ENCODE assay signal across 25 cellular contexts in the genomic region with DNA sequence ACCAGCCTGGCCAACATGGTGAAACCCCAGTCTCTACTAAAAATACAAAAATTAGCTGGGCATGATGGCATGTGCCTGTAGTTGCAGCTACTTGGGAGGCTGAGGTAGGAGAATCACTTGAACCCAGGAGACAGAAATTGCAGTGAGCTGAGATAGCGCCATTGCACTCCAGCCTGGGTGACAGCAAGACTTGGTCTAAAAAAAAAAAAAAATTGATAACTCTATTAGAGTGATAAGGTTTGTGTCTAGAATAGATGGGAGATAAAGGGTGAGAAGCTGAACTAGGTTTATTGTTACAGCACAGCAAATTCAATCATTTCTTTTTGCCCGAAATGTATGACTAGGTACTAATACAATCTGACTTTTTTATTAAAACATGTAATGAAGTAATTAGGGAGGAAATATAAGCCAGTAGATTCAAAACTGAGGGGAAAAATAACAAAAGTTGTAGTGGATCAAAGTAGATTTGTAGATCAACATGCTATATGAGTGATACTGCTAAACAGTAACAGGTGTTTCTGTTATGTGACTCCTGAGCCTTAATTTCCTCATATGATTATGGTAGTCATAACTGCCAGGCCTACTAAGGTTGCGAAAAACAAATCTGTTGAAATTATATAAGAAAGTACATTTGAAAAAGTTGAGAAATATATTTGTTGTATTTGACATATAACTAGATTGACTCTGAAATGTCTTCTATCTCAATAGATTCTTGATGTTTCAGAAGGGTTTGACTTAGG.
DNase-seq lines count a peak whose midpoint lies in the region; ATAC-seq and TF ChIP-seq lines count a peak whose summit lies in the region.
"Had no signal": no experiment of that assay in that cellular context is flagged by ENCODE, and none has a peak within 500 bp of the region (broad histone marks: within the 10 kb centered on the region; RNA-seq: fewer than 3 reads in every experiment).

No MANE protein-coding gene starts in this region.

- no peak overlapping the region for H3K9ac ChIP-seq in skeletal muscle tissue (ENCODE audit: low read depth in 1 of 3, low read length in 3 of 3)

- intact Hi-C loops in activated CD8-positive, alpha-beta T cell treated with anti-CD3 and anti-CD28 coated beads for 36 hours (cut with micrococcal nuclease), result no loop called here

- CTCF ChIA-PET in activated CD8-positive, alpha-beta T cell treated with anti-CD3 and anti-CD28 coated beads for 36 hours (lab: Charles Lee), result interaction anchor here (0.7 kb wide), 1 partner anchor 9 kb away, joined by 3 read pairs; no protein-coding TSS in a partner anchor
- CTCF ChIA-PET in activated CD8-positive, alpha-beta T cell treated with anti-CD3 and anti-CD28 coated beads, Interleukin-2, amount 10 ng/mL, durations not matched to agents 7 days and 5 days (lab: Charles Lee), result interaction anchor here (0.7 kb wide), 1 partner anchor 45 kb away, joined by 5 read pairs; no protein-coding TSS in a partner anchor

- peaks cover 36% of the 10 kb centered on the region for H3K4me1 Mint-ChIP-seq in activated CD8-positive, alpha-beta T cell treated with anti-CD3 and anti-CD28 coated beads for 36 hours (ENCODE audit: low read depth)
- no peaks in the 10 kb centered on the region for H3K4me1 Mint-ChIP-seq in activated CD8-positive, alpha-beta T cell treated with anti-CD3 and anti-CD28 coated beads, Interleukin-2, amount 10 ng/mL, durations not matched to agents 7 days and 5 days (ENCODE audit: low read depth)

- H3K27me3 Mint-ChIP-seq in activated CD8-positive, alpha-beta T cell treated with anti-CD3 and anti-CD28 coated beads for 36 hours, result no peaks in the 10 kb centered on the region
- H3K27me3 Mint-ChIP-seq in activated CD8-positive, alpha-beta T cell treated with anti-CD3 and anti-CD28 coated beads, Interleukin-2, amount 10 ng/mL, durations not matched to agents 7 days and 5 days (ENCODE audit: low read depth), result no peaks in the 10 kb centered on the region

- H3K36me3 Mint-ChIP-seq in activated CD8-positive, alpha-beta T cell treated with anti-CD3 and anti-CD28 coated beads for 36 hours (ENCODE audit: low read depth), result peaks cover 23% of the 10 kb centered on the region
- H3K36me3 Mint-ChIP-seq in activated CD8-positive, alpha-beta T cell treated with anti-CD3 and anti-CD28 coated beads, Interleukin-2, amount 10 ng/mL, durations not matched to agents 7 days and 5 days (ENCODE audit: low read depth), result peaks cover 47% of the 10 kb centered on the region
- H3K36me3 Mint-ChIP-seq: activated naive CD4-positive, alpha-beta T cell treated with anti-CD3 and anti-CD28 coated beads, Interleukin-2, amount 50 U/mL, for 72 hours had no signal

- no peak for TF ChIP-seq CTCF in activated CD8-positive, alpha-beta T cell treated with anti-CD3 and anti-CD28 coated beads for 36 hours (IDR thresholded peaks at IDR 0.05)
- TF ChIP-seq CTCF in NB4 (IDR thresholded peaks at IDR 0.05; ENCODE audit: low read depth, low read length) (no peak), epithelial cell of esophagus (IDR thresholded peaks at IDR 0.05; ENCODE audit: insufficient read depth, low read depth, low read length, missing control alignments) (no peak)

- no peaks in the 10 kb centered on the region for H3K9me3 ChIP-seq in skeletal muscle tissue (ENCODE audit: control insufficient read depth in 3 of 3, low read length in 3 of 3)
- H3K9me3 ChIP-seq: Caco-2, esophagus muscularis mucosa, spleen, tibial artery had no signal

- DNase-seq in activated CD8-positive, alpha-beta T cell treated with anti-CD3 and anti-CD28 coated beads for 36 hours, result no peak
- DNase-seq in activated CD8-positive, alpha-beta T cell treated with anti-CD3 and anti-CD28 coated beads, Interleukin-2, amount 10 ng/mL, durations not matched to agents 7 days and 5 days, result no peak
- DNase-seq in NB4 (ENCODE audit: low read depth), result peak; percentile 67
- DNase-seq in epithelial cell of esophagus (ENCODE audit: low read depth), result peak; percentile 43
- DNase-seq: activated CD4-positive, CD25-positive, alpha-beta regulatory T cell; Caco-2; DND-41; effector CD8-positive, alpha-beta T cell; Karpas-422; kidney glomerular epithelial cell; mammary epithelial cell; NCI-H510A; RPMI8226; spleen; stimulated activated CD4-positive, alpha-beta T cell treated with anti-CD3 and anti-CD28 coated beads, Interleukin-4, amount 100 ng/mL, for 24 hours; stimulated activated naive CD8-positive, alpha-beta T cell treated with anti-CD3 and anti-CD28 coated beads, Interleukin-15, Interleukin-2, amounts not matched to agents 100 U/mL and 50 U/mL, for 24 hours; T1000; tibial artery had no signal

- H3K4me3 Mint-ChIP-seq in activated CD8-positive, alpha-beta T cell treated with anti-CD3 and anti-CD28 coated beads for 36 hours, result no peak overlapping the region
- H3K4me3 Mint-ChIP-seq in activated CD8-positive, alpha-beta T cell treated with anti-CD3 and anti-CD28 coated beads, Interleukin-2, amount 10 ng/mL, durations not matched to agents 7 days and 5 days, result no peak overlapping the region
- H3K4me3 Mint-ChIP-seq: activated T-helper 1 cell treated with anti-CD3 and anti-CD28 coated beads, Interleukin-12 subunit alpha, Interleukin-12 subunit beta, Interleukin-2, Interleukin-4 antibody, amounts not matched to agents 30 ng/mL and 10 ng/mL and 1 ng/mL, durations not matched to agents 14 hours and 24 hours and 36 hours had no signal

- peaks cover 0 to 5% (median 3%) of the 10 kb centered on the region in 3 donors for H3K4me1 ChIP-seq in skeletal muscle tissue (ENCODE audit: control insufficient read depth in 3 of 3, insufficient read depth in 3 of 3, low read length in 3 of 3)
- H3K4me1 ChIP-seq: Caco-2 had no signal

- TF ChIP-seq POLR2A in NB4 (IDR thresholded peaks at IDR 0.05; ENCODE audit: extremely low read depth, insufficient read length), result no peak

- H3K27ac Mint-ChIP-seq in activated CD8-positive, alpha-beta T cell treated with anti-CD3 and anti-CD28 coated beads for 36 hours, result peak overlapping the region; percentile 40
- no peak overlapping the region for H3K27ac Mint-ChIP-seq in activated CD8-positive, alpha-beta T cell treated with anti-CD3 and anti-CD28 coated beads, Interleukin-2, amount 10 ng/mL, durations not matched to agents 7 days and 5 days
- H3K27ac Mint-ChIP-seq: activated naive CD4-positive, alpha-beta T cell treated with anti-CD3 and anti-CD28 coated beads, Interleukin-2, amount 50 U/mL, for 72 hours; activated T-helper 1 cell treated with anti-CD3 and anti-CD28 coated beads, Interleukin-12 subunit alpha, Interleukin-12 subunit beta, Interleukin-2, Interleukin-4 antibody, amounts not matched to agents 30 ng/mL and 10 ng/mL and 1 ng/mL, durations not matched to agents 14 hours and 24 hours and 36 hours had no signal

- no peak overlapping the region for H3K4me3 ChIP-seq in NB4 (ENCODE audit: low read depth, low read length)
- H3K4me3 ChIP-seq in epithelial cell of esophagus (ENCODE audit: low read length), result no peak overlapping the region
- H3K4me3 ChIP-seq in skeletal muscle tissue (ENCODE audit: low read length in 3 of 3), result no peak overlapping the region
- H3K4me3 ChIP-seq: esophagus muscularis mucosa, spleen, tibial artery had no signal

- peaks cover 0 to 2% (median 0%) of the 10 kb centered on the region in 3 donors for H3K36me3 ChIP-seq in skeletal muscle tissue (ENCODE audit: control insufficient read depth in 3 of 3, insufficient read depth in 3 of 3, low read length in 3 of 3)

- POLR2A ChIA-PET in activated CD8-positive, alpha-beta T cell treated with anti-CD3 and anti-CD28 coated beads for 36 hours (lab: Charles Lee), result no interaction called here
- POLR2A ChIA-PET in activated CD8-positive, alpha-beta T cell treated with anti-CD3 and anti-CD28 coated beads, Interleukin-2, amount 10 ng/mL, durations not matched to agents 7 days and 5 days (lab: Charles Lee), result no interaction called here

- peak overlapping the region; percentile 16 for H3K27ac ChIP-seq in skeletal muscle tissue (ENCODE audit: low read depth, low read length)
- H3K27ac ChIP-seq: esophagus muscularis mucosa, spleen, tibial artery had no signal

- no peaks in the 10 kb centered on the region for H3K27me3 ChIP-seq in skeletal muscle tissue (ENCODE audit: control insufficient read depth in 3 of 3, insufficient read depth in 3 of 3, low read length in 3 of 3)
- H3K27me3 ChIP-seq: esophagus muscularis mucosa, spleen, tibial artery had no signal

- no peaks in the 10 kb centered on the region for H3K9me3 Mint-ChIP-seq in activated CD8-positive, alpha-beta T cell treated with anti-CD3 and anti-CD28 coated beads for 36 hours
- H3K9me3 Mint-ChIP-seq in activated CD8-positive, alpha-beta T cell treated with anti-CD3 and anti-CD28 coated beads, Interleukin-2, amount 10 ng/mL, durations not matched to agents 7 days and 5 days (ENCODE audit: insufficient read depth), result no peaks in the 10 kb centered on the region
- H3K9me3 Mint-ChIP-seq: activated naive CD4-positive, alpha-beta T cell treated with anti-CD3 and anti-CD28 coated beads, Interleukin-2, amount 50 U/mL, for 72 hours; activated T-helper 1 cell treated with anti-CD3 and anti-CD28 coated beads, Interleukin-12 subunit alpha, Interleukin-12 subunit beta, Interleukin-2, Interleukin-4 antibody, amounts not matched to agents 30 ng/mL and 10 ng/mL and 1 ng/mL, durations not matched to agents 14 hours and 24 hours and 36 hours had no signal

- ATAC-seq in activated CD8-positive, alpha-beta T cell treated with anti-CD3 and anti-CD28 coated beads for 36 hours, result no peak
- ATAC-seq in activated CD8-positive, alpha-beta T cell treated with anti-CD3 and anti-CD28 coated beads, Interleukin-2, amount 10 ng/mL, durations not matched to agents 7 days and 5 days, result no peak
- ATAC-seq in HG03025 (IDR thresholded peaks at IDR 0.05; ENCODE audit: low FRiP score, unreplicated experiment) (no peak), GM21360 (IDR thresholded peaks at IDR 0.05; ENCODE audit: unreplicated experiment) (no peak), HG02870 (IDR thresholded peaks at IDR 0.05; ENCODE audit: unreplicated experiment) (no peak)
- ATAC-seq: activated naive CD4-positive, alpha-beta T cell treated with anti-CD3 and anti-CD28 coated beads, Interleukin-2, amount 50 U/mL, for 72 hours; stimulated activated naive CD8-positive, alpha-beta T cell treated with anti-CD3 and anti-CD28 coated beads, Interleukin-15, Interleukin-2, amounts not matched to agents 100 U/mL and 50 U/mL, for 24 hours had no signal

Comparison
In these comparisons a context has a peak if more than half of its experiments do, and no peak if none do; other contexts are left out.
1. DNase-seq: peak in NB4 (single experiment) and epithelial cell of esophagus (single experiment); none in activated CD8-positive, alpha-beta T cell treated with anti-CD3 and anti-CD28 coated beads for 36 hours (single experiment) and activated CD8-positive, alpha-beta T cell treated with anti-CD3 and anti-CD28 coated beads, Interleukin-2, amount 10 ng/mL, durations not matched to agents 7 days and 5 days (single experiment).